Comparison of ENCODE assay signal across 8 cellular contexts in the genomic region with DNA sequence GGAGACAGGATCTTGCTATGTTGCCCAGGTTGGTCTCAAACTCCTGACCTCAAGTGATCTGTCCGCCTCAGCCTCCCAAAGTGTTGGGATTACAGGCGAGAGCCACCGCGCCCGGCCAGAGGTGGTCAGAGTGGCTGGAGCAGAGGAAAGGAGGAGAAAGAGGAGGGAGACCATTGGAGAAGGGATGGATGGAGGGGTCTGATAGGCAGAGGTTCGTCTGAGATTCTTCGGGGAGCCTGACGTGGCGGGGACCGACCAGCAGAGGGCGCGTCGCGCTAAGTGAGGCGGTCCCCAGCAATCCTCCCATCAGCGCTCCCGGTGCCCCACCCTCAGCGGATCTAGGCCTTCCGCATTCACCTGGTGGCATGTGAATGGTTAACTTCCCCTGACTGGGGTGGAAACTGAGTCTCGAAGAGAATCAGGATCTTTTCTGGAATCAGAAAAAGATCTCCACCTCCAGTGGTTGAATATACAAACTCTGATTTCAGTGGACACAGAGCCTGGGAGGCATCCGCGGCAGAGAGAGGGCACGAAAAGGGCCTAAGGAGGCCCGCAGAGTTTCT. TPM values are rescaled to one million over a fixed set of nuclear protein-coding genes. Genes with fewer than 3 reads are reported as not detected.
DNase-seq lines count a peak whose midpoint lies in the region; ATAC-seq, FAIRE-seq and TF ChIP-seq lines count a peak whose summit lies in the region.

No MANE protein-coding gene starts in this region.

- ATAC-seq in K562 (peak; percentile 99), HG02840 (IDR thresholded peaks at IDR 0.05; ENCODE audit: low FRiP score, unreplicated experiment) (no peak)

- H3K4me3 ChIP-seq in NB4 (ENCODE audit: low read depth, low read length) (no peak overlapping the region), K562 (no peak overlapping the region)

- CTCF ChIA-PET in K562 (lab: Yijun Ruan, JAX; ENCODE audit: low intra/inter-chr PET ratio), result interaction anchor here (0.5 to 1.5 kb wide), 4 partner anchors 37 to 47 kb away, joined by 3 to 5 read pairs (median 4); no protein-coding TSS in a partner anchor

- peak; percentile 82 for TF ChIP-seq CTCF in NB4 (IDR thresholded peaks at IDR 0.05; ENCODE audit: low read depth, low read length)
- peak; percentile 88 to 95 (median 90) for TF ChIP-seq CTCF in K562 (IDR thresholded peaks at IDR 0.05 in 2 of 3, conservative IDR thresholded peaks at IDR 0.05 in 1 of 3; ENCODE audit: insufficient read depth in 2 of 3, low read depth in 1 of 3, low read length in 3 of 3)

- DNase-seq in NCI-H524 (lab: John Stamatoyannopoulos, UW) (peak; percentile 14 to 66), NCI-H524 treated with DMSO at 0.1 percent for 48 hours (lab: John Stamatoyannopoulos, UW) (no peak), NB4 (ENCODE audit: low read depth) (peak; percentile 70), UCSD-AML1 (lab: John Stamatoyannopoulos, UW; ENCODE audit: unreplicated experiment) (peak; percentile 81), K562 (ENCODE audit: extremely low read depth in 1 of 4, low spot score in 3 of 4) (peak; percentile 86 to 89 (median 88)), iris pigment epithelial cell (ENCODE audit: low read depth) (peak; percentile 49)
- peak; percentile 53 to 68 for DNase-seq in stimulated activated CD4-positive, alpha-beta T cell treated with anti-CD3 and anti-CD28 coated beads, Interleukin-15, amount 100 ng/mL, for 1 hour (ENCODE audit: low read depth in 1 of 2, low spot score in 1 of 2)

- H3K9me1 ChIP-seq in K562 (ENCODE audit: control insufficient read depth, insufficient read depth, low read length), result no peaks in the 10 kb centered on the region

- peak; percentile 87 for FAIRE-seq in K562 (lab: Jason Lieb, UNC)

- H3K79me2 ChIP-seq in K562 (ENCODE audit: control insufficient read depth, insufficient read depth, low read length), result no peaks in the 10 kb centered on the region

- 17% methylated on average over 17 of the region's 24 CpGs for WGBS in K562 (ENCODE audit: insufficient coverage, low coverage, missing lambda C conversion rate)

- peaks cover 6% of the 10 kb centered on the region; the same call in 1 of the 3 replicates for H3K36me3 ChIP-seq in K562 (ENCODE audit: control insufficient read depth, insufficient read depth, low read length)

- H4K20me1 ChIP-seq in K562 (replicated peaks; ENCODE audit: control insufficient read depth, insufficient read depth, low read length), result 0 out of 2 replicates have a peak, but pooled peaks cover 3% of the 10 kb centered on the region

- TF ChIP-seq EP300 in K562 (IDR thresholded peaks at IDR 0.05; ENCODE audit: low read length), result no peak

- no peak overlapping the region for H3K4me2 ChIP-seq in K562 (ENCODE audit: insufficient read depth, low read length)

- no peak overlapping the region for H3K9ac ChIP-seq in K562 (ENCODE audit: insufficient read depth in 1 of 2, low read depth in 2 of 2, low read length in 2 of 2)

- no peak for TF ChIP-seq POLR2A in NB4 (IDR thresholded peaks at IDR 0.05; ENCODE audit: extremely low read depth, insufficient read length)
- TF ChIP-seq POLR2A in K562 (conservative IDR thresholded peaks at IDR 0.05), result no peak

- H3K9me3 ChIP-seq in K562 (replicated peaks; ENCODE audit: control insufficient read depth, insufficient read depth, low read depth, low read length), result no peaks in the 10 kb centered on the region

- H2AFZ ChIP-seq in K562 (ENCODE audit: low read depth, low read length), result peak overlapping the region; percentile 68; the same call in 1 of the 2 replicates

- POLR2A ChIA-PET in K562 (lab: Yijun Ruan, JAX), result interaction anchor here (0.9 to 2.1 kb wide), 2 partner anchors 11 to 102 kb away, joined by 3 to 7 read pairs; a partner anchor contains a TSS

- peaks cover 0 to 12% of the 10 kb centered on the region in 2 experiments; a peak in 1 of 5 replicates for H3K4me1 ChIP-seq in K562 (replicated peaks in 1 of 2; ENCODE audit: control insufficient read depth in 2 of 2, insufficient read depth in 2 of 2, low read length in 2 of 2)

- no TSS peak for BruUV-seq in K562 (replicated peaks; lab: Mats Ljungman, UMichigan)

- intact Hi-C loops in K562 (cut with micrococcal nuclease), result loop anchor here (1.0 kb wide), 1 partner anchor 40 kb away; no protein-coding TSS in a partner anchor

- peaks cover 3 to 17% of the 10 kb centered on the region in 2 experiments; a peak in 3 of 5 replicates for H3K27me3 ChIP-seq in K562 (ENCODE audit: control insufficient read depth in 2 of 2, insufficient read depth in 2 of 2, low read length in 2 of 2)

- in situ Hi-C loops in K562 (cut with MboI), result loop anchor here (5.0 kb wide), 1 partner anchor 41 kb away; no protein-coding TSS in a partner anchor

- peak; percentile 76 to 91 for TF ChIP-seq RAD21 in K562 (CRISPR knock-in tag; conservative IDR thresholded peaks at IDR 0.05 in 1 of 2, IDR thresholded peaks at IDR 0.05 in 1 of 2)

- H3K27ac ChIP-seq in K562 (ENCODE audit: extremely low read depth, low read depth, low read length), result no peak overlapping the region

RNA-seq across cellular contexts. Expression of a gene that starts 8.8 kb away (rescaled TPM):
- 83.2 and 239 TPM in 2 replicates for total RNA-seq in K562 (2011; cell fraction: chromatin; rRNA removed; ENCODE audit: low replicate concordance)
- 206 and 242 TPM in 2 replicates for total RNA-seq in K562 (2011; cell fraction: nucleolus; rRNA removed)
- total RNA-seq in K562 (2011; cell fraction: nucleoplasm; rRNA removed), result 112 and 116 TPM in 2 replicates
- total RNA-seq in K562 (2014; rRNA removed) (110 and 138 TPM in 2 replicates), K562 (2014; rRNA removed; fragmentation: Illumina TruSeq; extraction: Trizol) (9.8 and 13.5 TPM in 2 replicates), K562 (2015; rRNA removed; fragmentation: Illumina TruSeq; extraction: Trizol) (28.7 and 32.9 TPM in 2 replicates), K562 (2021) (107 and 110 TPM in 2 replicates)
- polyA plus RNA-seq in K562 (2011; rRNA removed) (22.6 and 38.0 TPM in 2 replicates), K562 (2014; fragmentation: Illumina TruSeq; extraction: Trizol) (19.0 and 35.4 TPM in 2 replicates), K562 (2014; fragmentation: Nextera tagmentation; extraction: Ambion mirVana) (1 to 10 TPM; 4.9 to 5.6 TPM), K562 (2014; rRNA removed) (124 and 143 TPM in 2 replicates)
- 38.5 and 83.5 TPM in 2 replicates for polyA plus RNA-seq in K562 (2011; cell fraction: cytosol; rRNA removed)
- polyA plus RNA-seq in K562 (2011; cell fraction: nucleus; rRNA removed), result 111 and 166 TPM in 2 replicates
- polyA plus RNA-seq in K562 (2012), result 45.8 and 50.2 TPM in 2 replicates
- 9.1 and 9.9 TPM in 2 replicates for polyA minus RNA-seq in K562 (2011; rRNA and poly(A)+ RNA removed)
- polyA minus RNA-seq in K562 (2011; cell fraction: cytosol; rRNA and poly(A)+ RNA removed), result 23.5 and 50.0 TPM in 2 replicates
- 92.0 and 97.6 TPM in 2 replicates for polyA minus RNA-seq in K562 (2011; cell fraction: nucleus; rRNA and poly(A)+ RNA removed)

RNA-seq across cellular contexts. Expression of a gene that starts 11.5 kb away (rescaled TPM):
- total RNA-seq in K562 (2011; cell fraction: chromatin; rRNA removed; ENCODE audit: low replicate concordance), result 16.0 and 39.6 TPM in 2 replicates
- 22.4 and 24.5 TPM in 2 replicates for total RNA-seq in K562 (2011; cell fraction: nucleolus; rRNA removed)
- total RNA-seq in K562 (2011; cell fraction: nucleoplasm; rRNA removed), result 14.4 and 15.8 TPM in 2 replicates
- 2.5 and 3.5 TPM in 2 replicates for total RNA-seq in K562 (2014; rRNA removed)
- total RNA-seq in K562 (2014; rRNA removed; fragmentation: Illumina TruSeq; extraction: Trizol), result 0.51 and 0.73 TPM in 2 replicates
- total RNA-seq in K562 (2015; rRNA removed; fragmentation: Illumina TruSeq; extraction: Trizol), result 1.6 and 2.4 TPM in 2 replicates
- 7.6 and 8.5 TPM in 2 replicates for total RNA-seq in K562 (2021)
- polyA plus RNA-seq in K562 (2011; rRNA removed), result 2.2 and 5.1 TPM in 2 replicates
- polyA plus RNA-seq in K562 (2011; cell fraction: cytosol; rRNA removed), result 2.8 and 3.7 TPM in 2 replicates
- 32.7 and 44.1 TPM in 2 replicates for polyA plus RNA-seq in K562 (2011; cell fraction: nucleus; rRNA removed)
- polyA plus RNA-seq in K562 (2012), result 4.9 and 11.8 TPM in 2 replicates
- 1.5 and 2.5 TPM in 2 replicates for polyA plus RNA-seq in K562 (2014; fragmentation: Illumina TruSeq; extraction: Trizol)
- polyA plus RNA-seq in K562 (2014; fragmentation: Nextera tagmentation; extraction: Ambion mirVana), result under 1 TPM in 1 of 2 experiments, not detected in 1; 0.07 TPM
- polyA plus RNA-seq in K562 (2014; rRNA removed), result 7.1 and 7.7 TPM in 2 replicates
- 1.6 TPM in 2 replicates for polyA minus RNA-seq in K562 (2011; rRNA and poly(A)+ RNA removed)
- polyA minus RNA-seq in K562 (2011; cell fraction: cytosol; rRNA and poly(A)+ RNA removed), result 1.8 and 4.5 TPM in 2 replicates
- 10.5 and 14.6 TPM in 2 replicates for polyA minus RNA-seq in K562 (2011; cell fraction: nucleus; rRNA and poly(A)+ RNA removed)

RNA-seq across cellular contexts. Expression of a gene that starts 31.0 kb away (rescaled TPM):
- total RNA-seq in K562 (2011; cell fraction: chromatin; rRNA removed; ENCODE audit: low replicate concordance), result 0.46 and 1.6 TPM in 2 replicates
- total RNA-seq in K562 (2011; cell fraction: nucleolus; rRNA removed), result 1.3 and 2.0 TPM in 2 replicates
- total RNA-seq in K562 (2011; cell fraction: nucleoplasm; rRNA removed), result 1.2 and 2.7 TPM in 2 replicates
- total RNA-seq in K562 (2014; rRNA removed), result 0.09 and 0.53 TPM in 2 replicates
- 0.10 TPM in 1 of 2 replicates, not detected in the other for total RNA-seq in K562 (2014; rRNA removed; fragmentation: Illumina TruSeq; extraction: Trizol)
- not detected in 2 replicates for total RNA-seq in K562 (2015; rRNA removed; fragmentation: Illumina TruSeq; extraction: Trizol)
- 0.75 and 0.81 TPM in 2 replicates for total RNA-seq in K562 (2021)
- polyA plus RNA-seq in K562 (2011; rRNA removed), result 0.49 and 0.70 TPM in 2 replicates
- polyA plus RNA-seq in K562 (2011; cell fraction: cytosol; rRNA removed), result 0.53 and 1.9 TPM in 2 replicates
- 0.67 and 1.1 TPM in 2 replicates for polyA plus RNA-seq in K562 (2011; cell fraction: nucleus; rRNA removed)
- polyA plus RNA-seq in K562 (2012), result 0.12 and 0.57 TPM in 2 replicates
- polyA plus RNA-seq in K562 (2014; fragmentation: Illumina TruSeq; extraction: Trizol), result 0.51 and 0.84 TPM in 2 replicates
- polyA plus RNA-seq in K562 (2014; fragmentation: Nextera tagmentation; extraction: Ambion mirVana), result not detected
- polyA plus RNA-seq in K562 (2014; rRNA removed), result 0.31 and 0.84 TPM in 2 replicates
- 0.78 and 2.1 TPM in 2 replicates for polyA minus RNA-seq in K562 (2011; rRNA and poly(A)+ RNA removed)
- 0.67 TPM in 1 of 2 replicates, not detected in the other for polyA minus RNA-seq in K562 (2011; cell fraction: cytosol; rRNA and poly(A)+ RNA removed)
- polyA minus RNA-seq in K562 (2011; cell fraction: nucleus; rRNA and poly(A)+ RNA removed), result 0.27 and 0.33 TPM in 2 replicates

RNA-seq across cellular contexts. Expression of a gene that starts 36.8 kb away (rescaled TPM):
- total RNA-seq in K562 (2011; cell fraction: chromatin; rRNA removed; ENCODE audit: low replicate concordance), result 15.2 and 39.3 TPM in 2 replicates
- 28.5 and 28.7 TPM in 2 replicates for total RNA-seq in K562 (2011; cell fraction: nucleolus; rRNA removed)
- total RNA-seq in K562 (2011; cell fraction: nucleoplasm; rRNA removed), result 20.4 and 21.3 TPM in 2 replicates
- total RNA-seq in K562 (2014; rRNA removed), result 43.5 and 67.6 TPM in 2 replicates
- total RNA-seq in K562 (2014; rRNA removed; fragmentation: Illumina TruSeq; extraction: Trizol), result 23.2 and 23.5 TPM in 2 replicates
- total RNA-seq in K562 (2015; rRNA removed; fragmentation: Illumina TruSeq; extraction: Trizol), result 32.7 and 33.2 TPM in 2 replicates
- total RNA-seq in K562 (2021), result 45.1 and 51.4 TPM in 2 replicates
- polyA plus RNA-seq in K562 (2011; rRNA removed), result 33.8 and 43.2 TPM in 2 replicates
- 30.2 and 37.1 TPM in 2 replicates for polyA plus RNA-seq in K562 (2011; cell fraction: cytosol; rRNA removed)
- 47.2 and 60.1 TPM in 2 replicates for polyA plus RNA-seq in K562 (2011; cell fraction: nucleus; rRNA removed)
- 77.4 and 90.9 TPM in 2 replicates for polyA plus RNA-seq in K562 (2012)
- 72.3 and 80.9 TPM in 2 replicates for polyA plus RNA-seq in K562 (2014; fragmentation: Illumina TruSeq; extraction: Trizol)
- polyA plus RNA-seq in K562 (2014; fragmentation: Nextera tagmentation; extraction: Ambion mirVana), result 1 to 10 TPM; 1.4 to 4.3 TPM
- 68.0 and 83.8 TPM in 2 replicates for polyA plus RNA-seq in K562 (2014; rRNA removed)
- 13.6 and 18.4 TPM in 2 replicates for polyA minus RNA-seq in K562 (2011; rRNA and poly(A)+ RNA removed)
- polyA minus RNA-seq in K562 (2011; cell fraction: cytosol; rRNA and poly(A)+ RNA removed), result 5.8 and 7.9 TPM in 2 replicates
- polyA minus RNA-seq in K562 (2011; cell fraction: nucleus; rRNA and poly(A)+ RNA removed), result 8.5 and 8.7 TPM in 2 replicates

RNA-seq across cellular contexts. Expression of a gene that starts 40.5 kb away (rescaled TPM):
- total RNA-seq in K562 (2011; cell fraction: chromatin; rRNA removed; ENCODE audit: low replicate concordance), result 19.6 and 23.8 TPM in 2 replicates
- total RNA-seq in K562 (2011; cell fraction: nucleolus; rRNA removed), result 18.0 and 22.4 TPM in 2 replicates
- total RNA-seq in K562 (2011; cell fraction: nucleoplasm; rRNA removed), result 12.5 and 22.0 TPM in 2 replicates
- 191 and 236 TPM in 2 replicates for total RNA-seq in K562 (2014; rRNA removed)
- total RNA-seq in K562 (2014; rRNA removed; fragmentation: Illumina TruSeq; extraction: Trizol), result 40.7 and 46.5 TPM in 2 replicates
- 66.9 and 67.3 TPM in 2 replicates for total RNA-seq in K562 (2015; rRNA removed; fragmentation: Illumina TruSeq; extraction: Trizol)
- 129 and 158 TPM in 2 replicates for total RNA-seq in K562 (2021)
- 70.2 and 75.9 TPM in 2 replicates for polyA plus RNA-seq in K562 (2011; rRNA removed)
- polyA plus RNA-seq in K562 (2011; cell fraction: cytosol; rRNA removed), result 111 and 153 TPM in 2 replicates
- 45.5 and 64.0 TPM in 2 replicates for polyA plus RNA-seq in K562 (2011; cell fraction: nucleus; rRNA removed)
- polyA plus RNA-seq in K562 (2012), result 69.4 and 92.1 TPM in 2 replicates
- polyA plus RNA-seq in K562 (2014; fragmentation: Illumina TruSeq; extraction: Trizol), result 72.5 and 85.4 TPM in 2 replicates
- polyA plus RNA-seq in K562 (2014; fragmentation: Nextera tagmentation; extraction: Ambion mirVana), result 10 to 100 TPM; 11.5 to 20.6 TPM
- polyA plus RNA-seq in K562 (2014; rRNA removed), result 256 and 284 TPM in 2 replicates
- polyA minus RNA-seq in K562 (2011; rRNA and poly(A)+ RNA removed), result 19.7 and 20.4 TPM in 2 replicates
- 15.6 and 16.5 TPM in 2 replicates for polyA minus RNA-seq in K562 (2011; cell fraction: cytosol; rRNA and poly(A)+ RNA removed)
- 5.8 and 7.4 TPM in 2 replicates for polyA minus RNA-seq in K562 (2011; cell fraction: nucleus; rRNA and poly(A)+ RNA removed)
